15 cellular contexts compared by ENCODE assay signal in genomic region chr7:73685311-73685710, GRCh38. TPM values are rescaled to one million over a fixed set of nuclear protein-coding genes. Genes with fewer than 3 reads are reported as not detected.
A peak's percentile ranks its signal among the peaks of the same experiment; 100 is the strongest.
DNase-seq lines count a peak whose midpoint lies in the region; ATAC-seq lines count a peak whose summit lies in the region.
"Had no signal": no experiment of that assay in that cellular context is flagged by ENCODE, and none has a peak within 500 bp of the region (broad histone marks: within the 10 kb centered on the region; RNA-seq: fewer than 3 reads in every experiment).

No MANE protein-coding gene starts in this region.

- H3K4me3 Mint-ChIP-seq in activated T-helper 2 cell treated with anti-CD3 and anti-CD28 coated beads, Interferon-gamma antibody, Interleukin-2, Interleukin-4, amounts not matched to agents 10 μg/mL and 5 μg/mL and 100 μg/mL, durations not matched to agents 14 hours and 24 hours and 36 hours (ENCODE audit: low read depth): peak overlapping the region; percentile 15
- peak overlapping the region; percentile 96 for H3K4me3 Mint-ChIP-seq in stimulated activated effector memory CD8-positive, alpha-beta T cell treated with anti-CD3 and anti-CD28 coated beads, Interleukin-12 subunit alpha, Interleukin-12 subunit beta, amount 100 ng/mL, for 72 hours

- peaks cover 47% of the 10 kb centered on the region for H3K36me3 Mint-ChIP-seq in activated T-helper 2 cell treated with anti-CD3 and anti-CD28 coated beads, Interferon-gamma antibody, Interleukin-2, Interleukin-4, amounts not matched to agents 10 μg/mL and 5 μg/mL and 100 μg/mL, durations not matched to agents 14 hours and 24 hours and 36 hours (ENCODE audit: low read depth)
- peaks cover 78% of the 10 kb centered on the region for H3K36me3 Mint-ChIP-seq in stimulated activated effector memory CD8-positive, alpha-beta T cell treated with anti-CD3 and anti-CD28 coated beads, Interleukin-12 subunit alpha, Interleukin-12 subunit beta, amount 100 ng/mL, for 72 hours

- intact Hi-C loops in Right ventricle myocardium inferior (cut with DNase I): no loop called here
- intact Hi-C loops in Right ventricle myocardium superior (cut with DNase I): no loop called here
- intact Hi-C loops in activated T-helper 2 cell treated with anti-CD3 and anti-CD28 coated beads, Interferon-gamma antibody, Interleukin-2, Interleukin-4, amounts not matched to agents 10 μg/mL and 5 μg/mL and 100 μg/mL, durations not matched to agents 14 hours and 24 hours and 36 hours (cut with micrococcal nuclease): no loop called here

- ATAC-seq in Right ventricle myocardium inferior: no peak
- no peak for ATAC-seq in Right ventricle myocardium superior (ENCODE audit: poor library complexity)
- ATAC-seq in stimulated activated effector memory CD8-positive, alpha-beta T cell treated with anti-CD3 and anti-CD28 coated beads, Interleukin-12 subunit alpha, Interleukin-12 subunit beta, amount 100 ng/mL, for 72 hours: no peak
- ATAC-seq in HG02642 (IDR thresholded peaks at IDR 0.05; ENCODE audit: poor library complexity, unreplicated experiment): no peak
- no peak for ATAC-seq in GM18858 (IDR thresholded peaks at IDR 0.05; ENCODE audit: unreplicated experiment)
- ATAC-seq: sciatic nerve had no signal

- no peaks in the 10 kb centered on the region for H3K27me3 Mint-ChIP-seq in activated T-helper 2 cell treated with anti-CD3 and anti-CD28 coated beads, Interferon-gamma antibody, Interleukin-2, Interleukin-4, amounts not matched to agents 10 μg/mL and 5 μg/mL and 100 μg/mL, durations not matched to agents 14 hours and 24 hours and 36 hours (ENCODE audit: low read depth)

- H3K27ac Mint-ChIP-seq in activated T-helper 2 cell treated with anti-CD3 and anti-CD28 coated beads, Interferon-gamma antibody, Interleukin-2, Interleukin-4, amounts not matched to agents 10 μg/mL and 5 μg/mL and 100 μg/mL, durations not matched to agents 14 hours and 24 hours and 36 hours: no peak overlapping the region
- no peak overlapping the region for H3K27ac Mint-ChIP-seq in stimulated activated effector memory CD8-positive, alpha-beta T cell treated with anti-CD3 and anti-CD28 coated beads, Interleukin-12 subunit alpha, Interleukin-12 subunit beta, amount 100 ng/mL, for 72 hours

- no peaks in the 10 kb centered on the region for H3K9me3 Mint-ChIP-seq in activated T-helper 2 cell treated with anti-CD3 and anti-CD28 coated beads, Interferon-gamma antibody, Interleukin-2, Interleukin-4, amounts not matched to agents 10 μg/mL and 5 μg/mL and 100 μg/mL, durations not matched to agents 14 hours and 24 hours and 36 hours
- H3K9me3 Mint-ChIP-seq in stimulated activated effector memory CD8-positive, alpha-beta T cell treated with anti-CD3 and anti-CD28 coated beads, Interleukin-12 subunit alpha, Interleukin-12 subunit beta, amount 100 ng/mL, for 72 hours: no peaks in the 10 kb centered on the region

- H3K4me1 Mint-ChIP-seq in activated T-helper 2 cell treated with anti-CD3 and anti-CD28 coated beads, Interferon-gamma antibody, Interleukin-2, Interleukin-4, amounts not matched to agents 10 μg/mL and 5 μg/mL and 100 μg/mL, durations not matched to agents 14 hours and 24 hours and 36 hours (ENCODE audit: low read depth): peaks cover 31% of the 10 kb centered on the region
- peaks cover 43% of the 10 kb centered on the region for H3K4me1 Mint-ChIP-seq in stimulated activated effector memory CD8-positive, alpha-beta T cell treated with anti-CD3 and anti-CD28 coated beads, Interleukin-12 subunit alpha, Interleukin-12 subunit beta, amount 100 ng/mL, for 72 hours

- DNase-seq in Right ventricle myocardium inferior (ENCODE audit: missing footprints) (peak; percentile 65), Right ventricle myocardium superior (no peak)
- DNase-seq in activated T-helper 2 cell treated with anti-CD3 and anti-CD28 coated beads, Interferon-gamma antibody, Interleukin-2, Interleukin-4, amounts not matched to agents 10 μg/mL and 5 μg/mL and 100 μg/mL, durations not matched to agents 14 hours and 24 hours and 36 hours (ENCODE audit: low spot score): no peak
- DNase-seq in stimulated activated effector memory CD8-positive, alpha-beta T cell treated with anti-CD3 and anti-CD28 coated beads, Interleukin-12 subunit alpha, Interleukin-12 subunit beta, amount 100 ng/mL, for 72 hours (ENCODE audit: low spot score in 2 of 2): no peak
- DNase-seq: adrenal gland; DMS79 treated with DMSO at 0.1 percent for 48 hours; esophagus squamous epithelium; left ventricle myocardium inferior; NCI-H1092; NCI-H446 treated with DMSO at 0.1 percent for 48 hours; stimulated activated CD4-positive, alpha-beta T cell treated with anti-CD3 and anti-CD28 coated beads, Interleukin-4, amount 100 ng/mL, for 24 hours; stimulated activated naive CD4-positive, alpha-beta T cell had no signal

RNA-seq across cellular contexts. Expression of gene BUD23, which starts 1.9 kb away (rescaled TPM):
- total RNA-seq in Right ventricle myocardium inferior (81.1 TPM), Right ventricle myocardium superior (74.8 TPM)
- 96.0 and 109 TPM in 2 replicates for total RNA-seq in activated T-helper 2 cell treated with anti-CD3 and anti-CD28 coated beads, Interferon-gamma antibody, Interleukin-2, Interleukin-4, amounts not matched to agents 10 μg/mL and 5 μg/mL and 100 μg/mL, durations not matched to agents 14 hours and 24 hours and 36 hours

RNA-seq across cellular contexts. Expression of gene DNAJC30, which starts 2.1 kb away (rescaled TPM):
- total RNA-seq in Right ventricle myocardium inferior (13.8 TPM), Right ventricle myocardium superior (11.8 TPM)
- 9.2 TPM in 2 replicates for total RNA-seq in activated T-helper 2 cell treated with anti-CD3 and anti-CD28 coated beads, Interferon-gamma antibody, Interleukin-2, Interleukin-4, amounts not matched to agents 10 μg/mL and 5 μg/mL and 100 μg/mL, durations not matched to agents 14 hours and 24 hours and 36 hours

RNA-seq across cellular contexts. Expression of gene VPS37D, which starts 17.7 kb away (rescaled TPM):
- total RNA-seq in Right ventricle myocardium inferior (3.0 TPM), Right ventricle myocardium superior (2.7 TPM)
- total RNA-seq in activated T-helper 2 cell treated with anti-CD3 and anti-CD28 coated beads, Interferon-gamma antibody, Interleukin-2, Interleukin-4, amounts not matched to agents 10 μg/mL and 5 μg/mL and 100 μg/mL, durations not matched to agents 14 hours and 24 hours and 36 hours: 0.30 and 0.34 TPM in 2 replicates

RNA-seq across cellular contexts. Expression of gene STX1A, which starts 34.2 kb away (rescaled TPM):
- total RNA-seq in Right ventricle myocardium inferior: 1.6 TPM
- total RNA-seq in Right ventricle myocardium superior: 1.7 TPM
- 17.2 and 17.6 TPM in 2 replicates for total RNA-seq in activated T-helper 2 cell treated with anti-CD3 and anti-CD28 coated beads, Interferon-gamma antibody, Interleukin-2, Interleukin-4, amounts not matched to agents 10 μg/mL and 5 μg/mL and 100 μg/mL, durations not matched to agents 14 hours and 24 hours and 36 hours

RNA-seq across cellular contexts. Expression of gene ABHD11, which starts 53.3 kb away (rescaled TPM):
- 21.5 TPM for total RNA-seq in Right ventricle myocardium inferior
- total RNA-seq in Right ventricle myocardium superior: 18.6 TPM
- 17.3 and 18.2 TPM in 2 replicates for total RNA-seq in activated T-helper 2 cell treated with anti-CD3 and anti-CD28 coated beads, Interferon-gamma antibody, Interleukin-2, Interleukin-4, amounts not matched to agents 10 μg/mL and 5 μg/mL and 100 μg/mL, durations not matched to agents 14 hours and 24 hours and 36 hours
